ENCODE assay signal across 13 cellular contexts in genomic region chr6:36357872-36358234, GRCh38. TPM values are rescaled to one million over a fixed set of nuclear protein-coding genes. Genes with fewer than 3 reads are reported as not detected.
DNase-seq lines count a peak whose midpoint lies in the region; ATAC-seq and TF ChIP-seq lines count a peak whose summit lies in the region.
"Had no signal": no experiment of that assay in that cellular context is flagged by ENCODE, and none has a peak within 500 bp of the region (broad histone marks: within the 10 kb centered on the region; RNA-seq: fewer than 3 reads in every experiment).

No MANE protein-coding gene starts in this region.

- no peaks in the 10 kb centered on the region for H4K20me1 ChIP-seq in smooth muscle cell (ENCODE audit: low read depth)

- H2AFZ ChIP-seq in smooth muscle cell (ENCODE audit: low read depth), result peak overlapping the region; percentile 49

- H3K36me3 ChIP-seq in smooth muscle cell (ENCODE audit: low read depth), result no peaks in the 10 kb centered on the region
- no peaks in the 10 kb centered on the region for H3K36me3 ChIP-seq in ovary
- H3K36me3 ChIP-seq: transverse colon had no signal

- no peaks in the 10 kb centered on the region for H3K79me2 ChIP-seq in smooth muscle cell (ENCODE audit: low read depth)

- no peaks in the 10 kb centered on the region for H3K27me3 ChIP-seq in smooth muscle cell (ENCODE audit: low read depth)
- H3K27me3 ChIP-seq in ovary, result no peaks in the 10 kb centered on the region
- H3K27me3 ChIP-seq: transverse colon had no signal

- DNase-seq in smooth muscle cell (lab: John Stamatoyannopoulos, UW; ENCODE audit: unreplicated experiment) (no peak), anterior cingulate cortex (lab: John Stamatoyannopoulos, UW) (no peak), ovary (no peak), NCI-H226 (no peak)
- DNase-seq: activated naive CD4-positive, alpha-beta T cell; cortex of kidney; transverse colon had no signal

- no peaks in the 10 kb centered on the region for H3F3A ChIP-seq in smooth muscle cell (ENCODE audit: low read depth)

- TF ChIP-seq CTCF in smooth muscle cell (IDR thresholded peaks at IDR 0.05; ENCODE audit: borderline replicate concordance, insufficient read depth, poor library complexity, severe bottlenecking) (no peak), ovary (IDR thresholded peaks at IDR 0.05) (no peak)

- peak overlapping the region; percentile 83 for H3K27ac ChIP-seq in cingulate gyrus (ENCODE audit: low read depth, low read length)
- H3K27ac ChIP-seq in smooth muscle cell (ENCODE audit: low read depth), result no peak overlapping the region
- H3K27ac ChIP-seq in ovary, result no peak overlapping the region
- H3K27ac ChIP-seq: KMS-11, transverse colon had no signal

- H3K9me3 ChIP-seq in smooth muscle cell (replicated peaks; ENCODE audit: low read depth) (no peaks in the 10 kb centered on the region), ovary (no peaks in the 10 kb centered on the region)
- H3K9me3 ChIP-seq: transverse colon had no signal

- ATAC-seq in GM18520 (IDR thresholded peaks at IDR 0.05; ENCODE audit: unreplicated experiment) (peak; percentile 38), HG03066 (IDR thresholded peaks at IDR 0.05; ENCODE audit: low read depth, unreplicated experiment) (peak; percentile 43)

- H3K9ac ChIP-seq in smooth muscle cell (ENCODE audit: low read depth), result no peak overlapping the region
- H3K9ac ChIP-seq: KMS-11 had no signal

- WGBS in smooth muscle cell (ENCODE audit: low lambda C conversion rate), result 90% methylated on average over 3 of the region's 3 CpGs
- 87 to 94% (median 91%) methylated on average over 3 of the region's 3 CpGs for WGBS in ovary, 3 donors

- H3K4me1 ChIP-seq in smooth muscle cell (ENCODE audit: low read depth) (no peaks in the 10 kb centered on the region), ovary (ENCODE audit: insufficient read depth) (peaks cover 5% of the 10 kb centered on the region)

- intact Hi-C loops in ovary (cut with DNase I), result loop anchor here in 1 of 4 donors (5.0 kb wide), 1 partner anchor 231 kb away; no protein-coding TSS in a partner anchor

- H3K4me3 ChIP-seq in smooth muscle cell (no peak overlapping the region), ovary (no peak overlapping the region)
- H3K4me3 ChIP-seq: transverse colon had no signal

- TF ChIP-seq POLR2A in ovary (IDR thresholded peaks at IDR 0.05), result no peak

- H3K4me2 ChIP-seq in smooth muscle cell, result no peak overlapping the region
- H3K4me2 ChIP-seq: KMS-11 had no signal

- no peak for TF ChIP-seq EP300 in ovary (IDR thresholded peaks at IDR 0.05)

RNA-seq across cellular contexts. Expression of gene BNIP5, which starts 21.2 kb away (rescaled TPM):
- not detected in 2 replicates for total RNA-seq in smooth muscle cell
- not detected in 2 replicates for polyA plus RNA-seq in smooth muscle cell
- total RNA-seq in ovary, result 1 to 10 TPM in 1 of 7 donors, under 1 TPM in 3, not detected in 3; 0.05 to 1.4 (median 0.18) TPM
- polyA plus RNA-seq in ovary, result under 1 TPM in 1 of 2 donors, not detected in 1; 0.01 TPM
- total RNA-seq: fibroblast of lung, mesenteric fat pad had no signal
- polyA plus RNA-seq: fibroblast of lung had no signal

RNA-seq across cellular contexts. Expression of gene ETV7, which starts 29.6 kb away (rescaled TPM):
- total RNA-seq in smooth muscle cell (0.18 TPM in 1 of 2 replicates, not detected in the other), ovary (1 to 10 TPM; 1.3 to 3.7 (median 2.1) TPM)
- polyA plus RNA-seq in smooth muscle cell (0.83 and 1.2 TPM in 2 replicates), ovary (1 to 10 TPM; 1.1 to 1.2 TPM)
